In the genomic region with DNA sequence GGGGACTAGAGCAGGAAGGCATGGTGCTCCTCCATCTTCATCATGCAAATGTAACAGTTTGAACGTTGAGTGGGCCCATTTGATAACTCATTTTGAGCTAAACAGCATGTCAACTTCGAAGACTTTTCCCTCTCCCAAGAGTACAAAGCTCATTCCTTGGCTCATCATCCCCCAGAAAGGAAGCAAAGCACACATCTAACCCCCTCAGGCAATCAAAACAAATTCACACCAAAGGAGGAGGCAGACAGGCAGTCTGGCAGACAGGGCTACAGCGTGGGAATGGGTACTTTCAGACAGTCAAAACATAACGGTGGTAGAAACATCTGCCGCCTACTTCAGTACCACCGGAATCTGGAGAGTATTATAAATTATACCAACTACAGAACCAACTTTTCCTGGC, we compare ENCODE assay signal across 25 cellular contexts.
"Had no signal": no experiment of that assay in that cellular context is flagged by ENCODE, and none has a peak within 500 bp of the region (broad histone marks: within the 10 kb centered on the region; RNA-seq: fewer than 3 reads in every experiment).

No MANE protein-coding gene starts in this region.

- H3K27me3 ChIP-seq: esophagus squamous epithelium, neutrophil, right lobe of liver, upper lobe of right lung had no signal

- H3K4me1 Mint-ChIP-seq: central memory CD8-positive, alpha-beta T cell; stimulated activated memory B cell treated with anti-CD40 and anti-IgM and Interleukin-4, amounts not matched to agents 10 μg/mL and 1 μg/mL and 100 μg/mL, for 72 hours had no signal

- H3K36me3 Mint-ChIP-seq: activated naive CD8-positive, alpha-beta T cell; stimulated activated memory B cell treated with anti-CD40 and anti-IgM and Interleukin-4, amounts not matched to agents 10 μg/mL and 1 μg/mL and 100 μg/mL, for 72 hours had no signal

- H3K9me3 Mint-ChIP-seq: activated T-cell treated with anti-CD3 and anti-CD28 coated beads, Interleukin-2, amount 50 U/mL, for 72 hours; central memory CD8-positive, alpha-beta T cell; nephron; stimulated activated memory B cell treated with anti-CD40 and anti-IgM and Interleukin-4, amounts not matched to agents 10 μg/mL and 1 μg/mL and 100 μg/mL, for 72 hours had no signal

- DNase-seq: activated CD4-positive, alpha-beta T cell treated with anti-CD3 and anti-CD28 coated beads for 4 hours; activated CD4-positive, alpha-beta T cell treated with anti-CD3 and anti-CD28 coated beads, Interleukin-2, amount 50 U/mL, for 4 hours; activated CD4-positive, CD25-positive, alpha-beta regulatory T cell; activated naive CD4-positive, alpha-beta T cell; activated T-cell treated with anti-CD3 and anti-CD28 coated beads for 4 hours; activated T-cell treated with anti-CD3 and anti-CD28 coated beads, Interleukin-2, amount 50 U/mL, for 72 hours; anterior cingulate cortex; dermis blood vessel endothelial cell; effector CD4-positive, alpha-beta T cell; esophagus squamous epithelium; foreskin melanocyte; left ventricle myocardium superior; right lobe of liver; small intestine; stimulated activated CD4-positive, alpha-beta T cell treated with anti-CD3 and anti-CD28 coated beads, Interleukin-4, amount 100 ng/mL, for 24 hours; stimulated activated CD8-positive, alpha-beta memory T cell treated with anti-CD3 and anti-CD28 coated beads, Interleukin-4, amount 100 ng/mL, for 48 hours; stomach; thyroid gland; upper lobe of right lung had no signal

- H3K4me3 Mint-ChIP-seq: activated naive CD8-positive, alpha-beta T cell; activated T-cell treated with anti-CD3 and anti-CD28 coated beads, Interleukin-2, amount 50 U/mL, for 72 hours; central memory CD8-positive, alpha-beta T cell; nephron; stimulated activated memory B cell treated with anti-CD40 and anti-IgM and Interleukin-4, amounts not matched to agents 10 μg/mL and 1 μg/mL and 100 μg/mL, for 72 hours had no signal

- H3K9me3 ChIP-seq: esophagus squamous epithelium, neutrophil, right lobe of liver, stomach, thyroid gland, upper lobe of right lung had no signal

- ATAC-seq: activated T-cell treated with anti-CD3 and anti-CD28 coated beads, Interleukin-2, amount 50 U/mL, for 72 hours; left ventricle myocardium superior; right lobe of liver; stimulated activated memory B cell treated with anti-CD40 and anti-IgM and Interleukin-4, amounts not matched to agents 10 μg/mL and 1 μg/mL and 100 μg/mL, for 72 hours; upper lobe of right lung had no signal

- H3K27ac ChIP-seq: epithelial cell of prostate, esophagus squamous epithelium, neutrophil, right lobe of liver, stomach, thyroid gland, upper lobe of right lung had no signal

- H3K36me3 ChIP-seq: esophagus squamous epithelium, neutrophil, right lobe of liver, stomach, thyroid gland, upper lobe of right lung had no signal

- H3K4me1 ChIP-seq: esophagus squamous epithelium, right lobe of liver, stomach, thyroid gland, upper lobe of right lung had no signal

- H3K27me3 Mint-ChIP-seq: central memory CD8-positive, alpha-beta T cell; stimulated activated memory B cell treated with anti-CD40 and anti-IgM and Interleukin-4, amounts not matched to agents 10 μg/mL and 1 μg/mL and 100 μg/mL, for 72 hours had no signal

- H3K27ac Mint-ChIP-seq: activated naive CD8-positive, alpha-beta T cell; activated T-cell treated with anti-CD3 and anti-CD28 coated beads, Interleukin-2, amount 50 U/mL, for 72 hours; stimulated activated memory B cell treated with anti-CD40 and anti-IgM and Interleukin-4, amounts not matched to agents 10 μg/mL and 1 μg/mL and 100 μg/mL, for 72 hours had no signal

- H3K4me3 ChIP-seq: esophagus squamous epithelium, right lobe of liver, stomach, thyroid gland, upper lobe of right lung had no signal
